Comparison of ENCODE assay signal across 12 cellular contexts in the genomic region with DNA sequence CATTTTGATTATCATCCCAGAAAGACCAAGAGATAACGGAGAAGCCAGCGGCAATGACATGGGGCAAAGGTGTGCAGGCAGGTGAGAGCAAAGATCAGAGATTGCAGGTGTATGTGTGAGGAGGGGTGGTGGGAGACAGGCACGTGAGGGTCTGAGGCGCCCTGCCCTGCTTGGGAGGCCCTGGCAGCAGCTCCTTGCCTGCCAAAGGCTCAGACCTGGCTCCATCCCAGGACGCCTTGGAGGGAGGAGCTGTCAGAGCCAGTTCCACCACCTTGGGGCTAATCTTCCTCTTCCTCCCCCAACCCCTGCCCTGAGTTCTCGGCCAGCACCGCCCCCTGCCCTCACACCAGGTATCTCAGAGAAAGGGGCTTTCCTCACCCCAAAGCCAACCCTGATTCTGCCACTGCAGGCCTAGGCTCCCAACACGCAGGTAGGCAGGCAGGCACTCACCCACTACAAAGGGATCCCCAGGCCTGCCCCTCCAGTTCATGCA. TPM values are rescaled to one million over a fixed set of nuclear protein-coding genes. Genes with fewer than 3 reads are reported as not detected.
DNase-seq lines count a peak whose midpoint lies in the region; ATAC-seq and TF ChIP-seq lines count a peak whose summit lies in the region.
"Had no signal": no experiment of that assay in that cellular context is flagged by ENCODE, and none has a peak within 500 bp of the region (broad histone marks: within the 10 kb centered on the region; RNA-seq: fewer than 3 reads in every experiment).

No MANE protein-coding gene starts in this region.

- H3K4me3 Mint-ChIP-seq in activated CD4-positive, alpha-beta memory T cell treated with anti-CD3 and anti-CD28 coated beads for 36 hours, result peak overlapping the region; percentile 89
- H3K4me3 Mint-ChIP-seq in stimulated activated memory B cell treated with anti-CD40 and anti-IgM and Interleukin-4, amounts not matched to agents 10 μg/mL and 1 μg/mL and 100 μg/mL, for 72 hours, result no peak overlapping the region

- H4K20me1 ChIP-seq in hepatocyte (ENCODE audit: insufficient read depth, poor library complexity, severe bottlenecking), result no peaks in the 10 kb centered on the region

- H3K36me3 Mint-ChIP-seq in activated CD4-positive, alpha-beta memory T cell treated with anti-CD3 and anti-CD28 coated beads for 36 hours, result peaks cover 1% of the 10 kb centered on the region
- H3K36me3 Mint-ChIP-seq in stimulated activated memory B cell treated with anti-CD40 and anti-IgM and Interleukin-4, amounts not matched to agents 10 μg/mL and 1 μg/mL and 100 μg/mL, for 72 hours, result no peaks in the 10 kb centered on the region

- peak overlapping the region; percentile 93 for H3K4me2 ChIP-seq in hepatocyte

- no peaks in the 10 kb centered on the region for H3K9me3 ChIP-seq in hepatocyte (ENCODE audit: low read depth)
- no peaks in the 10 kb centered on the region; the same call in 1 of the 2 replicates for H3K9me3 ChIP-seq in BE2C
- H3K9me3 ChIP-seq in uterus, result no peaks in the 10 kb centered on the region

- no peaks in the 10 kb centered on the region for H3K27me3 Mint-ChIP-seq in activated CD4-positive, alpha-beta memory T cell treated with anti-CD3 and anti-CD28 coated beads for 36 hours
- H3K27me3 Mint-ChIP-seq in stimulated activated memory B cell treated with anti-CD40 and anti-IgM and Interleukin-4, amounts not matched to agents 10 μg/mL and 1 μg/mL and 100 μg/mL, for 72 hours, result peaks cover 1% of the 10 kb centered on the region

- ATAC-seq in stimulated activated memory B cell treated with anti-CD40 and anti-IgM and Interleukin-4, amounts not matched to agents 10 μg/mL and 1 μg/mL and 100 μg/mL, for 72 hours, result no peak

- POLR2A ChIA-PET in activated CD4-positive, alpha-beta memory T cell treated with anti-CD3 and anti-CD28 coated beads for 36 hours (lab: Charles Lee), result interaction anchor here (4.1 kb wide), 1 partner anchor 30 kb away, joined by 28 read pairs; no protein-coding TSS in a partner anchor

- no peaks in the 10 kb centered on the region for H3K79me2 ChIP-seq in hepatocyte

- TF ChIP-seq POLR2A in uterus (IDR thresholded peaks at IDR 0.05), result no peak

- H3K27me3 ChIP-seq in hepatocyte (no peaks in the 10 kb centered on the region), BE2C (no peaks in the 10 kb centered on the region), uterus (no peaks in the 10 kb centered on the region)

- no peak overlapping the region for H3K4me3 ChIP-seq in hepatocyte
- no peak overlapping the region for H3K4me3 ChIP-seq in BE2C (ENCODE audit: low read depth, low read length)
- no peak overlapping the region for H3K4me3 ChIP-seq in uterus

- CTCF ChIA-PET in activated CD4-positive, alpha-beta memory T cell treated with anti-CD3 and anti-CD28 coated beads for 36 hours (lab: Charles Lee), result interaction anchor here (1.3 to 22.0 kb wide), 3 partner anchors 21 to 71 kb away, joined by 3 to 386 read pairs (median 14); partner anchors contain the start of gene NOL6

- peaks cover 23% of the 10 kb centered on the region for H3K4me1 ChIP-seq in hepatocyte (ENCODE audit: insufficient read depth)
- peaks cover 16% of the 10 kb centered on the region for H3K4me1 ChIP-seq in BE2C
- peaks cover 0 to 9% of the 10 kb centered on the region in 2 donors for H3K4me1 ChIP-seq in uterus

- DNase-seq in DMS 273 (lab: John Stamatoyannopoulos, UW; ENCODE audit: unreplicated experiment), result peak; percentile 39
- no peak for DNase-seq in DMS 273 treated with DMSO at 0.1 percent for 48 hours (lab: John Stamatoyannopoulos, UW)
- DNase-seq in activated CD4-positive, alpha-beta memory T cell treated with anti-CD3 and anti-CD28 coated beads for 36 hours, result peak; percentile 43
- DNase-seq in hepatocyte (ENCODE audit: low spot score), result peak; percentile 57
- DNase-seq in BE2C, result no peak
- no peak for DNase-seq in uterus
- DNase-seq in dermis blood vessel endothelial cell, result no peak
- DNase-seq: 8988T; Kasumi-1; NCI-H526; stimulated activated CD4-positive, alpha-beta T cell treated with anti-CD3 and anti-CD28 coated beads, Interleukin-12 subunit alpha, Interleukin-12 subunit beta, amount 100 ng/mL, for 4 hours had no signal

- 64% methylated on average over 8 of the region's 8 CpGs for WGBS in hepatocyte (ENCODE audit: low lambda C conversion rate, missing lambda C conversion rate)

- peaks cover 44% of the 10 kb centered on the region for H3K4me1 Mint-ChIP-seq in activated CD4-positive, alpha-beta memory T cell treated with anti-CD3 and anti-CD28 coated beads for 36 hours (ENCODE audit: low read depth)
- peaks cover 27% of the 10 kb centered on the region for H3K4me1 Mint-ChIP-seq in stimulated activated memory B cell treated with anti-CD40 and anti-IgM and Interleukin-4, amounts not matched to agents 10 μg/mL and 1 μg/mL and 100 μg/mL, for 72 hours

- intact Hi-C loops in activated CD4-positive, alpha-beta memory T cell treated with anti-CD3 and anti-CD28 coated beads for 36 hours (cut with micrococcal nuclease), result loop anchor here (5.0 kb wide), 1 partner anchor 283 kb away; no protein-coding TSS in a partner anchor
- intact Hi-C loops in uterus (cut with DNase I; ENCODE audit: low total_unique reads), result no loop called here

- no peaks in the 10 kb centered on the region for H3K9me3 Mint-ChIP-seq in activated CD4-positive, alpha-beta memory T cell treated with anti-CD3 and anti-CD28 coated beads for 36 hours
- H3K9me3 Mint-ChIP-seq in stimulated activated memory B cell treated with anti-CD40 and anti-IgM and Interleukin-4, amounts not matched to agents 10 μg/mL and 1 μg/mL and 100 μg/mL, for 72 hours, result no peaks in the 10 kb centered on the region

- peak overlapping the region; percentile 94 for H3K27ac Mint-ChIP-seq in activated CD4-positive, alpha-beta memory T cell treated with anti-CD3 and anti-CD28 coated beads for 36 hours
- peak overlapping the region; percentile 86 for H3K27ac Mint-ChIP-seq in stimulated activated memory B cell treated with anti-CD40 and anti-IgM and Interleukin-4, amounts not matched to agents 10 μg/mL and 1 μg/mL and 100 μg/mL, for 72 hours

- H3K9me2 ChIP-seq in hepatocyte (replicated peaks; ENCODE audit: insufficient read depth), result no peaks in the 10 kb centered on the region

- peak overlapping the region; percentile 88 for H3K27ac ChIP-seq in hepatocyte
- no peak overlapping the region for H3K27ac ChIP-seq in uterus

- H3K36me3 ChIP-seq in hepatocyte (replicated peaks; ENCODE audit: insufficient read depth, low read depth), result no peaks in the 10 kb centered on the region
- no peaks in the 10 kb centered on the region for H3K36me3 ChIP-seq in BE2C
- H3K36me3 ChIP-seq in uterus, result no peaks in the 10 kb centered on the region

- TF ChIP-seq CTCF in hepatocyte (IDR thresholded peaks at IDR 0.05; ENCODE audit: poor library complexity) (no peak), BE2C (IDR thresholded peaks at IDR 0.05; ENCODE audit: low read depth, low read length) (no peak), uterus (IDR thresholded peaks at IDR 0.05) (no peak)

- no peak overlapping the region for H2AFZ ChIP-seq in hepatocyte

RNA-seq across cellular contexts. Expression of gene AQP3, which starts 2.0 kb away (rescaled TPM):
- total RNA-seq in activated CD4-positive, alpha-beta memory T cell treated with anti-CD3 and anti-CD28 coated beads for 36 hours, result 10 to 100 TPM; 19.4 to 20.2 TPM
- total RNA-seq in hepatocyte (97.1 and 101 TPM in 2 replicates), uterus (10 to 100 TPM in 1 of 4 donors, 1 to 10 TPM in 2, not detected in 1; 2.8 to 14.4 (median 5.8) TPM), dermis blood vessel endothelial cell (under 0.01 and 0.51 TPM in 2 replicates)
- polyA plus RNA-seq in hepatocyte, result 99.3 and 123 TPM in 2 replicates
- polyA plus RNA-seq in BE2C (2012; ENCODE audit: insufficient read depth, insufficient read length, low read depth), result 3.3 TPM

RNA-seq across cellular contexts. Expression of gene NOL6, which starts 28.3 kb away (rescaled TPM):
- total RNA-seq in activated CD4-positive, alpha-beta memory T cell treated with anti-CD3 and anti-CD28 coated beads for 36 hours, result 10 to 100 TPM; 38.1 to 39.7 TPM
- total RNA-seq in hepatocyte, result 19.3 and 21.9 TPM in 2 replicates
- 20.6 and 24.1 TPM in 2 replicates for polyA plus RNA-seq in hepatocyte
- 58.9 TPM for polyA plus RNA-seq in BE2C (2012; ENCODE audit: insufficient read depth, insufficient read length, low read depth)
- 10 to 100 TPM in 2 of 4 donors, 1 to 10 TPM in 2; 7.9 to 35.4 (median 15.8) TPM for total RNA-seq in uterus
- total RNA-seq in dermis blood vessel endothelial cell, result 15.5 and 30.2 TPM in 2 replicates

RNA-seq across cellular contexts. Expression of gene AQP7, which starts 43.1 kb away (rescaled TPM):
- under 1 TPM; 0.12 to 0.36 TPM for total RNA-seq in activated CD4-positive, alpha-beta memory T cell treated with anti-CD3 and anti-CD28 coated beads for 36 hours
- total RNA-seq in hepatocyte (8.5 and 11.2 TPM in 2 replicates), uterus (1 to 10 TPM in 3 of 4 donors, not detected in 1; 1.3 to 4.6 (median 2.1) TPM), dermis blood vessel endothelial cell (not detected in 2 replicates)
- 11.6 and 16.6 TPM in 2 replicates for polyA plus RNA-seq in hepatocyte
- not detected for polyA plus RNA-seq in BE2C (2012; ENCODE audit: insufficient read depth, insufficient read length, low read depth)

Comparison
In these comparisons a context has a peak if more than half of its experiments do, and no peak if none do; other contexts are left out.
1. DNase-seq: peak in DMS 273 (single experiment), activated CD4-positive, alpha-beta memory T cell treated with anti-CD3 and anti-CD28 coated beads for 36 hours (single experiment) and hepatocyte (single experiment); none in DMS 273 treated with DMSO at 0.1 percent for 48 hours (single experiment), BE2C (single experiment), uterus (0 of 2) and dermis blood vessel endothelial cell (single experiment).